21 cellular contexts compared by ENCODE assay signal in genomic region chr7:45052011-45052410, GRCh38. TPM values are rescaled to one million over a fixed set of nuclear protein-coding genes. Genes with fewer than 3 reads are reported as not detected.
A peak's percentile ranks its signal among the peaks of the same experiment; 100 is the strongest.
DNase-seq lines count a peak whose midpoint lies in the region; ATAC-seq and TF ChIP-seq lines count a peak whose summit lies in the region.
"Had no signal": no experiment of that assay in that cellular context is flagged by ENCODE, and none has a peak within 500 bp of the region (broad histone marks: within the 10 kb centered on the region; RNA-seq: fewer than 3 reads in every experiment).

No MANE protein-coding gene starts in this region.

- no peak overlapping the region for H3K4me3 ChIP-seq in lower lobe of right lung
- no peak overlapping the region for H3K4me3 ChIP-seq in stomach
- H3K4me3 ChIP-seq in HAP-1, result no peak overlapping the region
- H3K4me3 ChIP-seq: adrenal gland, GM12878, GM23248, hepatocyte, K562, ovary, thoracic aorta had no signal

- intact Hi-C loops in lower lobe of right lung (cut with DNase I), result no loop called here
- intact Hi-C loops in stomach (cut with DNase I; ENCODE audit: low total_unique reads), result no loop called here
- intact Hi-C loops in CD14-positive monocyte (cut with micrococcal nuclease), result no loop called here

- TF ChIP-seq CTCF in lower lobe of right lung (IDR thresholded peaks at IDR 0.05) (no peak), stomach (IDR thresholded peaks at IDR 0.05) (no peak), CD14-positive monocyte (IDR thresholded peaks at IDR 0.05) (no peak)

- TF ChIP-seq POLR2A in stomach (IDR thresholded peaks at IDR 0.05), result no peak

- peaks cover 62% of the 10 kb centered on the region for H3K4me1 Mint-ChIP-seq in stimulated activated naive CD8-positive, alpha-beta T cell treated with anti-CD3 and anti-CD28 coated beads, Interleukin-15, Interleukin-2, amounts not matched to agents 100 ng/mL and 50 ng/mL, for 24 hours (ENCODE audit: low read depth)
- peaks cover 61% of the 10 kb centered on the region for H3K4me1 Mint-ChIP-seq in stimulated activated naive CD8-positive, alpha-beta T cell treated with anti-CD3 and anti-CD28 coated beads, Interleukin-15, amount 100 ng/mL, for 72 hours
- H3K4me1 Mint-ChIP-seq in CD14-positive monocyte, result peaks cover 13% of the 10 kb centered on the region
- H3K4me1 Mint-ChIP-seq: WTC11 had no signal

- TF ChIP-seq EP300 in stomach (IDR thresholded peaks at IDR 0.05), result no peak

- no peaks in the 10 kb centered on the region for H3K27me3 ChIP-seq in lower lobe of right lung (ENCODE audit: low read depth)
- H3K27me3 ChIP-seq in stomach, result no peaks in the 10 kb centered on the region
- H3K27me3 ChIP-seq in HAP-1 (ENCODE audit: low read depth), result no peaks in the 10 kb centered on the region
- H3K27me3 ChIP-seq: adrenal gland, hepatocyte, ovary had no signal

- peaks cover 48% of the 10 kb centered on the region for H3K36me3 Mint-ChIP-seq in stimulated activated naive CD8-positive, alpha-beta T cell treated with anti-CD3 and anti-CD28 coated beads, Interleukin-15, Interleukin-2, amounts not matched to agents 100 ng/mL and 50 ng/mL, for 24 hours (ENCODE audit: low read depth)
- H3K36me3 Mint-ChIP-seq in CD14-positive monocyte, result peaks cover 47 to 78% of the 10 kb centered on the region in 2 donors

- H3K9me3 Mint-ChIP-seq in stimulated activated naive CD8-positive, alpha-beta T cell treated with anti-CD3 and anti-CD28 coated beads, Interleukin-15, Interleukin-2, amounts not matched to agents 100 ng/mL and 50 ng/mL, for 24 hours, result no peaks in the 10 kb centered on the region
- no peaks in the 10 kb centered on the region for H3K9me3 Mint-ChIP-seq in stimulated activated naive CD8-positive, alpha-beta T cell treated with anti-CD3 and anti-CD28 coated beads, Interleukin-15, amount 100 ng/mL, for 72 hours
- H3K9me3 Mint-ChIP-seq in CD14-positive monocyte, result no peaks in the 10 kb centered on the region

- no peak for ATAC-seq in stimulated activated naive CD8-positive, alpha-beta T cell treated with anti-CD3 and anti-CD28 coated beads, Interleukin-15, amount 100 ng/mL, for 72 hours
- peak; percentile 86 for ATAC-seq in lower lobe of right lung
- ATAC-seq: GM12878, K562, WTC11 had no signal

- H3K27ac Mint-ChIP-seq in stimulated activated naive CD8-positive, alpha-beta T cell treated with anti-CD3 and anti-CD28 coated beads, Interleukin-15, Interleukin-2, amounts not matched to agents 100 ng/mL and 50 ng/mL, for 24 hours, result peak overlapping the region; percentile 61
- H3K27ac Mint-ChIP-seq in stimulated activated naive CD8-positive, alpha-beta T cell treated with anti-CD3 and anti-CD28 coated beads, Interleukin-15, amount 100 ng/mL, for 72 hours, result no peak overlapping the region
- H3K27ac Mint-ChIP-seq in CD14-positive monocyte, result peak overlapping the region in 3 of 7 donors; percentile 64 to 66 (median 65)
- H3K27ac Mint-ChIP-seq: WTC11 had no signal

- in situ Hi-C loops in HAP-1 (cut with MboI; ENCODE audit: low sequenced_read_pairs), result no loop called here

- H3K27ac ChIP-seq in lower lobe of right lung (no peak overlapping the region), stomach (no peak overlapping the region)
- H3K27ac ChIP-seq: adrenal gland, GM23248, hepatocyte, HL-60, ovary, thoracic aorta had no signal

- H3K36me3 ChIP-seq in lower lobe of right lung (peaks cover 53% of the 10 kb centered on the region), stomach (peaks cover 8 to 63% (median 46%) of the 10 kb centered on the region in 4 donors), HAP-1 (replicated peaks) (no peaks in the 10 kb centered on the region)
- H3K36me3 ChIP-seq: ovary had no signal

- no peak for DNase-seq in stimulated activated naive CD8-positive, alpha-beta T cell treated with anti-CD3 and anti-CD28 coated beads, Interleukin-15, amount 100 ng/mL, for 72 hours
- DNase-seq in NCI-H187 treated with DMSO at 0.1 percent for 48 hours (lab: John Stamatoyannopoulos, UW) (peak; percentile 45), lower lobe of right lung (no peak), stomach (no peak), HAP-1 (ENCODE audit: low spot score in 2 of 2) (no peak), CD14-positive monocyte (ENCODE audit: low spot score) (no peak)
- DNase-seq: activated CD8-positive, alpha-beta memory T cell treated with anti-CD3 and anti-CD28 coated beads, Interleukin-2, amount 50 U/mL, for 48 hours; caudate nucleus; GM23248; ovary; SHP77 treated with DMSO at 0.1 percent for 48 hours; stimulated activated CD4-positive, alpha-beta T cell treated with anti-CD3 and anti-CD28 coated beads, Interleukin-2, amount 100 ng/mL, for 48 hours; T-helper 2 cell had no signal

- H3K27me3 Mint-ChIP-seq in stimulated activated naive CD8-positive, alpha-beta T cell treated with anti-CD3 and anti-CD28 coated beads, Interleukin-15, Interleukin-2, amounts not matched to agents 100 ng/mL and 50 ng/mL, for 24 hours, result no peaks in the 10 kb centered on the region
- H3K27me3 Mint-ChIP-seq in stimulated activated naive CD8-positive, alpha-beta T cell treated with anti-CD3 and anti-CD28 coated beads, Interleukin-15, amount 100 ng/mL, for 72 hours, result no peaks in the 10 kb centered on the region
- no peaks in the 10 kb centered on the region for H3K27me3 Mint-ChIP-seq in CD14-positive monocyte (ENCODE audit: low read depth in 3 of 3)

- 72 to 94% (median 86%) methylated on average over 3 of the region's 3 CpGs for WGBS in stomach, 5 donors

- H3K4me1 ChIP-seq in lower lobe of right lung (no peaks in the 10 kb centered on the region), stomach (no peaks in the 10 kb centered on the region), HAP-1 (no peaks in the 10 kb centered on the region)
- H3K4me1 ChIP-seq: adrenal gland had no signal

- H3K4me3 Mint-ChIP-seq in stimulated activated naive CD8-positive, alpha-beta T cell treated with anti-CD3 and anti-CD28 coated beads, Interleukin-15, Interleukin-2, amounts not matched to agents 100 ng/mL and 50 ng/mL, for 24 hours, result no peak overlapping the region
- H3K4me3 Mint-ChIP-seq in stimulated activated naive CD8-positive, alpha-beta T cell treated with anti-CD3 and anti-CD28 coated beads, Interleukin-15, amount 100 ng/mL, for 72 hours, result no peak overlapping the region
- no peak overlapping the region for H3K4me3 Mint-ChIP-seq in CD14-positive monocyte
- H3K4me3 Mint-ChIP-seq: WTC11 had no signal

- H3K9me3 ChIP-seq in lower lobe of right lung (no peaks in the 10 kb centered on the region), stomach (no peaks in the 10 kb centered on the region), HAP-1 (no peaks in the 10 kb centered on the region)
- H3K9me3 ChIP-seq: adrenal gland, ovary, thoracic aorta had no signal

RNA-seq across cellular contexts. Expression of gene NACAD, which starts 36.8 kb away (rescaled TPM):
- total RNA-seq in lower lobe of right lung, result 2.5 TPM
- 10 to 100 TPM in 1 of 5 donors, 1 to 10 TPM in 2, under 1 TPM in 2; 0.29 to 24.1 (median 3.0) TPM for total RNA-seq in stomach
- 1 to 10 TPM in 1 of 3 donors, under 1 TPM in 2; 0.76 to 1.2 (median 0.98) TPM for polyA plus RNA-seq in stomach
- not detected for polyA plus RNA-seq in CD14-positive monocyte
- total RNA-seq: GM12878 had no signal
- polyA plus RNA-seq: GM12878 had no signal

RNA-seq across cellular contexts. Expression of gene CCM2, which starts 52.0 kb away (rescaled TPM):
- total RNA-seq in lower lobe of right lung (45.7 TPM), stomach (10 to 100 TPM in 4 of 5 donors, 1 to 10 TPM in 1; 1.8 to 31.7 (median 17.2) TPM)
- polyA plus RNA-seq in stomach (10 to 100 TPM; 33.1 to 39.0 (median 38.7) TPM), CD14-positive monocyte (10 to 100 TPM; 38.5 to 51.4 TPM)

RNA-seq across cellular contexts. Expression of gene TBRG4, which starts 59.5 kb away (rescaled TPM):
- total RNA-seq in lower lobe of right lung, result 54.3 TPM
- total RNA-seq in stomach, result 100 to 1,000 TPM in 2 of 5 donors, 10 to 100 TPM in 3; 40.8 to 219 (median 79.5) TPM
- 10 to 100 TPM; 31.2 to 45.2 (median 32.2) TPM for polyA plus RNA-seq in stomach
- polyA plus RNA-seq in CD14-positive monocyte, result 10 to 100 TPM; 32.7 to 38.4 TPM
